1 cellular context compared by ENCODE assay signal in genomic region chr12:118429703-118430383, GRCh38.
TF ChIP-seq lines count a peak whose summit lies in the region.

No MANE protein-coding gene starts in this region.

TF ChIP-seq in endothelial cell of umbilical vein, 7 proteins besides CTCF, POLR2A, EP300 and RAD21:
- no peak for TF ChIP-seq POLR2AphosphoS5 (IDR thresholded peaks at IDR 0.05; ENCODE audit: insufficient read depth, low read depth, low read length)
- no peak for TF ChIP-seq FOS (IDR thresholded peaks at IDR 0.05; ENCODE audit: borderline replicate concordance, insufficient read depth, low read length)
- TF ChIP-seq EZH2 (IDR thresholded peaks at IDR 0.05; ENCODE audit: borderline replicate concordance, low read depth, low read length, severe bottlenecking) = no peak
- no peak for TF ChIP-seq GATA2 (IDR thresholded peaks at IDR 0.05; ENCODE audit: insufficient read depth, insufficient read length, low read depth, low read length)
- TF ChIP-seq JUN (IDR thresholded peaks at IDR 0.05; ENCODE audit: borderline replicate concordance, insufficient read depth, insufficient read length, low read depth) = no peak
- TF ChIP-seq MAX (IDR thresholded peaks at IDR 0.05; ENCODE audit: insufficient read depth, insufficient read length) = no peak
- TF ChIP-seq MYC (IDR thresholded peaks at IDR 0.05; ENCODE audit: low read depth, low read length) = no peak
